Comparison of ENCODE assay signal across 1 cellular context in the genomic region with DNA sequence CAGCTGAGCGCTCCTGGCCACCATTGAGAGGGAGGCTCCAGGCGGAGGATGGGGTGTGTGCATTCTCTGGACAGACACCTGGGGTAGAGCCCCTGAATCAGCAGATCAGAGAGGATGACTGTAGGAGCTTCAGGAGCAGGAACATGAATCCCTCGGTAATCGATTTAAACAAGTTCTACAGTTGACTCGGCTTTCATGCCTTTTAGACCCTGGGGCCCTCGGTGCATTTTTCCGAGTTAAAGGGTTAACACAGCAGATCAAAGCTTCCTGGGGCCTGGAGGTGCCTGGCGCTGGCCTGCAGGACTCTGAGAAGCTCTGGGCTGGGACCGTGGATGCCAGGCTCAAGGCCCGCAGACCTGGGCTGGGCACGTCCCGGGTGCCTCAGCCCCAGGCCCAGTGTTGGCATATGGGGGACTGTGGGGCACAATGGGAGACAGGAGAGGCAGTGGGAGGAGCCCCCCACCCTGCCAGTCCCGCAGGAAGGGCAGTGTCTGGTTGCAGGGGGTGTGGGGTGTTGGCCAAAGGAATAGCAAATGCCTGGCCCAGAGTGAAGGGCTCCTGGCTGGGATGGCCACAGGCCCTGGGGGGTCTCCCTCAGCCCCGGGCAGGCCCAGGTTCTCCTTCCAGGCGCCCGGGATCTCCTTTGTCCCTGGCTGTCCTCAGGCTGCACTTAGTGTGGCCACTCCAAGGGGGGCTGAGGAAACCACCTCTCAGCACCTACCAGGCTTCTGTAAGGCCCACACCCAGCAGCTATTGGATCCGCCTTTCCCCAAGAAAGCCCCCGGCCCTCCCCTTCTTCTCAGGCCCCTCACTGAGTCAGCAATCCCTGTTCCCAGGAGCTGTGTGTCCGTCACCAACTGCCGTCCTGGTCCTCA.
A peak's percentile ranks its signal among the peaks of the same experiment; 100 is the strongest.
TF ChIP-seq lines count a peak whose summit lies in the region.

No MANE protein-coding gene starts in this region.

TF ChIP-seq in HepG2, 621 proteins besides CTCF, POLR2A, EP300 and RAD21 (continues in another document):
- TF ChIP-seq ZSCAN20 (CRISPR knock-in tag; IDR thresholded peaks at IDR 0.05; ENCODE audit: borderline replicate concordance) (no peak), ZBTB14 (CRISPR knock-in tag; IDR thresholded peaks at IDR 0.05) (no peak), XRCC5 (optimal IDR thresholded peaks at IDR 0.05; ENCODE audit: low read length) (no peak), AKAP8 (CRISPR knock-in tag; IDR thresholded peaks at IDR 0.05) (no peak), SP5 (CRISPR knock-in tag; IDR thresholded peaks at IDR 0.05; ENCODE audit: borderline replicate concordance, low read depth) (no peak), REPIN1 (CRISPR knock-in tag; IDR thresholded peaks at IDR 0.05; ENCODE audit: borderline replicate concordance, low read depth) (no peak), CAMTA2 (CRISPR knock-in tag; IDR thresholded peaks at IDR 0.05; ENCODE audit: borderline replicate concordance) (0 out of 2 replicates have a peak, but pooled peaks have one; percentile 28), ZNF12 (CRISPR knock-in tag; IDR thresholded peaks at IDR 0.05) (no peak), ELK4 (CRISPR knock-in tag; IDR thresholded peaks at IDR 0.05; ENCODE audit: borderline replicate concordance) (no peak), RORA (CRISPR knock-in tag; IDR thresholded peaks at IDR 0.05) (no peak), SALL1 (CRISPR knock-in tag; IDR thresholded peaks at IDR 0.05) (no peak), TEAD2 (CRISPR knock-in tag; IDR thresholded peaks at IDR 0.05) (no peak), RBM22 (optimal IDR thresholded peaks at IDR 0.05; ENCODE audit: low read length) (peak; percentile 55), DR1 (CRISPR knock-in tag; IDR thresholded peaks at IDR 0.05) (no peak), GZF1 (CRISPR knock-in tag; IDR thresholded peaks at IDR 0.05) (no peak), DNMT1 (CRISPR knock-in tag; IDR thresholded peaks at IDR 0.05) (no peak), ZNF34 (CRISPR knock-in tag; IDR thresholded peaks at IDR 0.05; ENCODE audit: borderline replicate concordance) (no peak), ETV5 (CRISPR knock-in tag; IDR thresholded peaks at IDR 0.05; ENCODE audit: borderline replicate concordance) (no peak), KLF9 (CRISPR knock-in tag; IDR thresholded peaks at IDR 0.05; ENCODE audit: low read depth) (no peak), ZBTB33 (CRISPR knock-in tag; IDR thresholded peaks at IDR 0.05) (no peak), AGO2 (optimal IDR thresholded peaks at IDR 0.05; ENCODE audit: low read depth, low read length) (peak; percentile 47), ZBTB2 (CRISPR knock-in tag; IDR thresholded peaks at IDR 0.05; ENCODE audit: low read depth) (no peak), NFIC (IDR thresholded peaks at IDR 0.05; ENCODE audit: low read length) (no peak), GLI4 (CRISPR knock-in tag; IDR thresholded peaks at IDR 0.05; ENCODE audit: borderline replicate concordance) (no peak), HMGA1 (CRISPR knock-in tag; conservative IDR thresholded peaks at IDR 0.05) (no peak), ZNF768 (CRISPR knock-in tag; IDR thresholded peaks at IDR 0.05) (0 out of 2 replicates have a peak, but pooled peaks have one; percentile 36), ZNF841 (CRISPR knock-in tag; IDR thresholded peaks at IDR 0.05; ENCODE audit: borderline replicate concordance) (no peak), TAF15 (IDR thresholded peaks at IDR 0.05; ENCODE audit: low read depth, low read length, poor library complexity, severe bottlenecking) (no peak), NFYC (CRISPR knock-in tag; IDR thresholded peaks at IDR 0.05) (no peak), ELF4 (CRISPR knock-in tag; IDR thresholded peaks at IDR 0.05; ENCODE audit: borderline replicate concordance) (no peak), ZNF576 (CRISPR knock-in tag; IDR thresholded peaks at IDR 0.05) (no peak), YY1 (IDR thresholded peaks at IDR 0.05; ENCODE audit: insufficient read depth, insufficient replicate concordance, low read depth, low read length) (no peak), MZF1 (CRISPR knock-in tag; IDR thresholded peaks at IDR 0.05; ENCODE audit: borderline replicate concordance) (no peak), KDM5A (IDR thresholded peaks at IDR 0.05; ENCODE audit: borderline replicate concordance, low read length) (no peak), ZFP41 (CRISPR knock-in tag; IDR thresholded peaks at IDR 0.05; ENCODE audit: borderline replicate concordance) (no peak), ZGPAT (CRISPR knock-in tag; IDR thresholded peaks at IDR 0.05) (no peak), HINFP (CRISPR knock-in tag; IDR thresholded peaks at IDR 0.05; ENCODE audit: low read depth) (no peak), HCFC1 (IDR thresholded peaks at IDR 0.05; ENCODE audit: low read depth, low read length) (no peak), SAP130 (CRISPR knock-in tag; IDR thresholded peaks at IDR 0.05; ENCODE audit: low read depth) (no peak), SRSF1 (optimal IDR thresholded peaks at IDR 0.05; ENCODE audit: low read depth, low read length) (peak; percentile 34), ARHGAP35 (CRISPR knock-in tag; IDR thresholded peaks at IDR 0.05; ENCODE audit: borderline replicate concordance) (no peak), RNF2 (conservative IDR thresholded peaks at IDR 0.05; ENCODE audit: low read depth) (no peak), EED (CRISPR knock-in tag; IDR thresholded peaks at IDR 0.05) (no peak)
- TF ChIP-seq, protein P1, sequence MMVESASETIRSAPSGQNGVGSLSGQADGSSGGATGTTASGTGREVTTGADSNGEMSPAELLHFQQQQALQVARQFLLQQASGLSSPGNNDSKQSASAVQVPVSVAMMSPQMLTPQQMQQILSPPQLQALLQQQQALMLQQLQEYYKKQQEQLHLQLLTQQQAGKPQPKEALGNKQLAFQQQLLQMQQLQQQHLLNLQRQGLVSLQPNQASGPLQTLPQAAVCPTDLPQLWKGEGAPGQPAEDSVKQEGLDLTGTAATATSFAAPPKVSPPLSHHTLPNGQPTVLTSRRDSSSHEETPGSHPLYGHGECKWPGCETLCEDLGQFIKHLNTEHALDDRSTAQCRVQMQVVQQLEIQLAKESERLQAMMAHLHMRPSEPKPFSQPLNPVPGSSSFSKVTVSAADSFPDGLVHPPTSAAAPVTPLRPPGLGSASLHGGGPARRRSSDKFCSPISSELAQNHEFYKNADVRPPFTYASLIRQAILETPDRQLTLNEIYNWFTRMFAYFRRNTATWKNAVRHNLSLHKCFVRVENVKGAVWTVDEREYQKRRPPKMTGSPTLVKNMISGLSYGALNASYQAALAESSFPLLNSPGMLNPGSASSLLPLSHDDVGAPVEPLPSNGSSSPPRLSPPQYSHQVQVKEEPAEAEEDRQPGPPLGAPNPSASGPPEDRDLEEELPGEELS (CRISPR knock-in tag; IDR thresholded peaks at IDR 0.05) = no peak
- TF ChIP-seq, protein P2, sequence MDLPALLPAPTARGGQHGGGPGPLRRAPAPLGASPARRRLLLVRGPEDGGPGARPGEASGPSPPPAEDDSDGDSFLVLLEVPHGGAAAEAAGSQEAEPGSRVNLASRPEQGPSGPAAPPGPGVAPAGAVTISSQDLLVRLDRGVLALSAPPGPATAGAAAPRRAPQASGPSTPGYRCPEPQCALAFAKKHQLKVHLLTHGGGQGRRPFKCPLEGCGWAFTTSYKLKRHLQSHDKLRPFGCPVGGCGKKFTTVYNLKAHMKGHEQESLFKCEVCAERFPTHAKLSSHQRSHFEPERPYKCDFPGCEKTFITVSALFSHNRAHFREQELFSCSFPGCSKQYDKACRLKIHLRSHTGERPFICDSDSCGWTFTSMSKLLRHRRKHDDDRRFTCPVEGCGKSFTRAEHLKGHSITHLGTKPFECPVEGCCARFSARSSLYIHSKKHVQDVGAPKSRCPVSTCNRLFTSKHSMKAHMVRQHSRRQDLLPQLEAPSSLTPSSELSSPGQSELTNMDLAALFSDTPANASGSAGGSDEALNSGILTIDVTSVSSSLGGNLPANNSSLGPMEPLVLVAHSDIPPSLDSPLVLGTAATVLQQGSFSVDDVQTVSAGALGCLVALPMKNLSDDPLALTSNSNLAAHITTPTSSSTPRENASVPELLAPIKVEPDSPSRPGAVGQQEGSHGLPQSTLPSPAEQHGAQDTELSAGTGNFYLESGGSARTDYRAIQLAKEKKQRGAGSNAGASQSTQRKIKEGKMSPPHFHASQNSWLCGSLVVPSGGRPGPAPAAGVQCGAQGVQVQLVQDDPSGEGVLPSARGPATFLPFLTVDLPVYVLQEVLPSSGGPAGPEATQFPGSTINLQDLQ (CRISPR knock-in tag; IDR thresholded peaks at IDR 0.05) = no peak
- TF ChIP-seq, protein P3, sequence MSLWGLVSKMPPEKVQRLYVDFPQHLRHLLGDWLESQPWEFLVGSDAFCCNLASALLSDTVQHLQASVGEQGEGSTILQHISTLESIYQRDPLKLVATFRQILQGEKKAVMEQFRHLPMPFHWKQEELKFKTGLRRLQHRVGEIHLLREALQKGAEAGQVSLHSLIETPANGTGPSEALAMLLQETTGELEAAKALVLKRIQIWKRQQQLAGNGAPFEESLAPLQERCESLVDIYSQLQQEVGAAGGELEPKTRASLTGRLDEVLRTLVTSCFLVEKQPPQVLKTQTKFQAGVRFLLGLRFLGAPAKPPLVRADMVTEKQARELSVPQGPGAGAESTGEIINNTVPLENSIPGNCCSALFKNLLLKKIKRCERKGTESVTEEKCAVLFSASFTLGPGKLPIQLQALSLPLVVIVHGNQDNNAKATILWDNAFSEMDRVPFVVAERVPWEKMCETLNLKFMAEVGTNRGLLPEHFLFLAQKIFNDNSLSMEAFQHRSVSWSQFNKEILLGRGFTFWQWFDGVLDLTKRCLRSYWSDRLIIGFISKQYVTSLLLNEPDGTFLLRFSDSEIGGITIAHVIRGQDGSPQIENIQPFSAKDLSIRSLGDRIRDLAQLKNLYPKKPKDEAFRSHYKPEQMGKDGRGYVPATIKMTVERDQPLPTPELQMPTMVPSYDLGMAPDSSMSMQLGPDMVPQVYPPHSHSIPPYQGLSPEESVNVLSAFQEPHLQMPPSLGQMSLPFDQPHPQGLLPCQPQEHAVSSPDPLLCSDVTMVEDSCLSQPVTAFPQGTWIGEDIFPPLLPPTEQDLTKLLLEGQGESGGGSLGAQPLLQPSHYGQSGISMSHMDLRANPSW (CRISPR knock-in tag; IDR thresholded peaks at IDR 0.05; ENCODE audit: borderline replicate concordance) = no peak
